In genomic region chr18:12657048-12657848, GRCh38 we compare ENCODE assay signal across 8 cellular contexts. TPM values are rescaled to one million over a fixed set of nuclear protein-coding genes. Genes with fewer than 3 reads are reported as not detected.
DNase-seq lines count a peak whose midpoint lies in the region; ATAC-seq, FAIRE-seq and TF ChIP-seq lines count a peak whose summit lies in the region.

No MANE protein-coding gene starts in this region.

- no peak for TF ChIP-seq POLR2A in breast epithelium (IDR thresholded peaks at IDR 0.05)

- TF ChIP-seq CTCF in 22Rv1 (IDR thresholded peaks at IDR 0.05) = no peak
- TF ChIP-seq CTCF in GM12875 (IDR thresholded peaks at IDR 0.05; ENCODE audit: borderline replicate concordance, insufficient read depth, low read depth, low read length) = no peak
- peak in 1 of 3 donors; percentile 9 for TF ChIP-seq CTCF in breast epithelium (IDR thresholded peaks at IDR 0.05)

- H3K27me3 ChIP-seq in SJSA1 (replicated peaks) (no peaks in the 10 kb centered on the region), breast epithelium (no peaks in the 10 kb centered on the region), small intestine (ENCODE audit: control insufficient read depth in 2 of 2, insufficient read depth in 2 of 2, low read length in 2 of 2) (no peaks in the 10 kb centered on the region)

- ATAC-seq in HG02885 (IDR thresholded peaks at IDR 0.05; ENCODE audit: poor library complexity, unreplicated experiment) = peak; percentile 44

- peak; percentile 51 to 53 for DNase-seq in SJSA1 (ENCODE audit: low read depth in 1 of 2, low spot score in 2 of 2)
- DNase-seq in breast epithelium (ENCODE audit: low spot score in 2 of 2) = no peak
- peak; percentile 62 for DNase-seq in iris pigment epithelial cell (ENCODE audit: low read depth)
- no peak for DNase-seq in small intestine
- no peak for DNase-seq in A172 (ENCODE audit: low spot score)

- H3K4me1 ChIP-seq in SJSA1 (replicated peaks) (peaks cover 26% of the 10 kb centered on the region), breast epithelium (no peaks in the 10 kb centered on the region), small intestine (ENCODE audit: control insufficient read depth in 2 of 2, insufficient read depth in 1 of 2, low read depth in 1 of 2, low read length in 1 of 2) (no peaks in the 10 kb centered on the region)

- H3K36me3 ChIP-seq in SJSA1 (peaks cover 10% of the 10 kb centered on the region), breast epithelium (no peaks in the 10 kb centered on the region), small intestine (ENCODE audit: control insufficient read depth in 2 of 2, insufficient read depth in 2 of 2, low read length in 2 of 2) (no peaks in the 10 kb centered on the region)

- intact Hi-C loops in breast epithelium (cut with DNase I; ENCODE audit: low total_unique reads) = loop anchor here (10.0 kb wide), 1 partner anchor 262 kb away; no protein-coding TSS in a partner anchor

- H3K27ac ChIP-seq in 22Rv1 (peak overlapping the region; percentile 63), SJSA1 (peak overlapping the region; percentile 81), breast epithelium (peak overlapping the region; percentile 93 to 95), small intestine (ENCODE audit: low read depth in 1 of 2, low read length in 1 of 2) (peak overlapping the region; percentile 8 to 86)

- H3K4me3 ChIP-seq in GM12875 (ENCODE audit: low read depth, low read length) = peak overlapping the region; percentile 66
- H3K4me3 ChIP-seq in SJSA1 = peak overlapping the region; percentile 93
- peak overlapping the region; percentile 66 to 81 (median 79) for H3K4me3 ChIP-seq in breast epithelium
- H3K4me3 ChIP-seq in small intestine (ENCODE audit: low read depth in 1 of 2, low read length in 2 of 2) = peak overlapping the region; percentile 65 to 70

- FAIRE-seq in small intestine (lab: Jason Lieb, UNC) = no peak

- WGBS in small intestine, 3 donors = 1 to 2% (median 1%) methylated on average over 71 to 108 of the region's 108 CpGs

- 0 out of 2 replicates have a peak, but pooled peaks cover 4% of the 10 kb centered on the region for H3K9me3 ChIP-seq in SJSA1 (replicated peaks)
- H3K9me3 ChIP-seq in breast epithelium = no peaks in the 10 kb centered on the region
- no peaks in the 10 kb centered on the region for H3K9me3 ChIP-seq in small intestine (ENCODE audit: control insufficient read depth, low read depth)

RNA-seq across cellular contexts. Expression of gene SPIRE1, which starts 0.7 kb away (rescaled TPM):
- 27.4 and 31.6 TPM in 2 replicates for total RNA-seq in SJSA1 (2014; rRNA removed; shearing (Covaris generic))
- 10 to 100 TPM; 24.3 to 38.5 (median 25.9) TPM for total RNA-seq in breast epithelium
- polyA plus RNA-seq in small intestine = 1 to 10 TPM; 1.6 to 2.4 (median 1.9) TPM
- total RNA-seq in A172 (2014; rRNA removed; shearing (Covaris generic)) = 30.4 and 33.9 TPM in 2 replicates

RNA-seq across cellular contexts. Expression of gene CEP76, which starts 45.3 kb away (rescaled TPM):
- 16.6 and 24.1 TPM in 2 replicates for total RNA-seq in SJSA1 (2014; rRNA removed; shearing (Covaris generic))
- 10 to 100 TPM in 1 of 3 donors, 1 to 10 TPM in 2; 7.4 to 11.7 (median 9.5) TPM for total RNA-seq in breast epithelium
- 1 to 10 TPM; 2.7 to 5.7 (median 4.3) TPM for polyA plus RNA-seq in small intestine
- 27.4 and 31.3 TPM in 2 replicates for total RNA-seq in A172 (2014; rRNA removed; shearing (Covaris generic))

RNA-seq across cellular contexts. Expression of gene PSMG2, which starts 45.6 kb away (rescaled TPM):
- 79.7 and 112 TPM in 2 replicates for total RNA-seq in SJSA1 (2014; rRNA removed; shearing (Covaris generic))
- 100 to 1,000 TPM in 1 of 3 donors, 10 to 100 TPM in 2; 78.7 to 102 (median 83.4) TPM for total RNA-seq in breast epithelium
- 10 to 100 TPM; 76.5 to 83.2 (median 78.4) TPM for polyA plus RNA-seq in small intestine
- total RNA-seq in A172 (2014; rRNA removed; shearing (Covaris generic)) = 139 and 142 TPM in 2 replicates

Comparison
In these comparisons a context has a peak if more than half of its experiments do, and no peak if none do; other contexts are left out.
1. DNase-seq: peak in SJSA1 (2 of 2) and iris pigment epithelial cell (single experiment); none in breast epithelium (0 of 2), small intestine (single experiment) and A172 (single experiment).
2. Peak in every context shown above with its lines, with median percentiles within 50 percentile points of each other: H3K27ac ChIP-seq and H3K4me3 ChIP-seq.